In the genomic region with DNA sequence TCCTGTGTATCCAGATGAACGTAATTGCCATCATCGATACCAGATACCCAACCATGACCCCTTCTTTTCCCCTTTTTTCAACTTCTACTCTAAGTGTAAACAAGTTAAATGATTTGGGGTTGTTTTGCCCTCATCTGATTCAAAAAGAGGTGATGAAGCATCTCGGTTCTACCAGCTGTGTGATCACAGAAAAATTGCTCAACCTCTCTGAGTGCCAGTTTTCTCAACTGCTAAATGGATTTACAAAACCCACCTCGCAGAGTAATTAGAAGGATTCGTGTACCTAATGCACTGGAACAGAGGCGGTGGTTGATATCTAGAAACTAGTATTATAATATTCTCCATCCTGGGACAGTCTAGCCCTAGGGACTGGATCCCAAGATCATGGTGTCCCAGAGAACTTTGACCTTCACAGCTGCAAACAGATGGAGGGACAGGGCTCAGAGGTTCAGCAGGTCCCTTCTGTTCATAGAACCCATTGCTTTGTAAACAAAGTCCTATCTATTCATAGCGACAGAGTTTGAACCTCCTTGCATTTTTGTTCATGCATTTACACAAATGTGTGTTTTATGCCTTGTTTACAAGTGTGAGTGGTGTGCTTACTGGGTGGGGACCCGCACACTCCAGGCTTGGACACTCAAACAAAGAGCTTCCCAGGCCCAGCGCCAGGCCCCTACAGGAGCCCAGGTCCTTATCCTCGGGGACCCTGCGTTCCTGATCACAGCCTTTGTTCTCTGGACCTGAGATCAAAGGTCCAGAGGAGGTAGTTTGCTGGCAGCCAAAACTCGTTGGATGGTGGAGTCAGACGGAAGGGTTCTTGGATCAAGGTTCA, we compare ENCODE assay signal across 26 cellular contexts. TPM values are rescaled to one million over a fixed set of nuclear protein-coding genes. Genes with fewer than 3 reads are reported as not detected.
DNase-seq lines count a peak whose midpoint lies in the region; ATAC-seq, FAIRE-seq and TF ChIP-seq lines count a peak whose summit lies in the region.
"Had no signal": no experiment of that assay in that cellular context is flagged by ENCODE, and none has a peak within 500 bp of the region (broad histone marks: within the 10 kb centered on the region; RNA-seq: fewer than 3 reads in every experiment).

No MANE protein-coding gene starts in this region.

- no peaks in the 10 kb centered on the region for H4K20me1 ChIP-seq in HepG2 (ENCODE audit: insufficient read depth, low read length)

- H3K4me1 ChIP-seq in HEK293 (ENCODE audit: control insufficient read depth, insufficient read depth, low read length), result peaks cover 5% of the 10 kb centered on the region; the same call in 1 of the 2 replicates
- peaks cover 95% of the 10 kb centered on the region for H3K4me1 ChIP-seq in HepG2 (ENCODE audit: insufficient read depth, low read length)
- H3K4me1 ChIP-seq in small intestine (ENCODE audit: control insufficient read depth in 2 of 2, insufficient read depth in 1 of 2, low read depth in 1 of 2, low read length in 1 of 2), result peaks cover 0 to 15% of the 10 kb centered on the region in 2 donors
- H3K4me1 ChIP-seq: HAP-1 had no signal

- POLR2A ChIA-PET in HEK293 (lab: Yijun Ruan, JAX) (interaction anchor here (1.0 kb wide), 1 partner anchor 17 kb away, joined by 3 read pairs; no protein-coding TSS in a partner anchor), RWPE1 (lab: Yijun Ruan, JAX; ENCODE audit: low non-redundant PET) (no interaction called here), HepG2 (lab: Yijun Ruan, JAX) (interaction anchor here (0.5 to 2.8 kb wide), 4 partner anchors 16 to 125 kb away, joined by 4 to 21 read pairs (median 6); no protein-coding TSS in a partner anchor)

- CTCF ChIA-PET in HEK293 (lab: Yijun Ruan, JAX) (no interaction called here), RWPE1 (lab: Yijun Ruan, JAX) (interaction anchor here (0.6 kb wide), 1 partner anchor 148 kb away, joined by 3 read pairs; no protein-coding TSS in a partner anchor), HepG2 (lab: Yijun Ruan, JAX; ENCODE audit: low intra/inter-chr PET ratio, low total read pairs) (no interaction called here)

- H3K27me3 ChIP-seq in HepG2 (ENCODE audit: control insufficient read depth in 1 of 2, insufficient read depth in 2 of 2, low read length in 2 of 2) (no peaks in the 10 kb centered on the region), small intestine (ENCODE audit: control insufficient read depth in 2 of 2, insufficient read depth in 2 of 2, low read length in 2 of 2) (no peaks in the 10 kb centered on the region)

- peak in 1 of 2 experiments; percentile 54; a peak in 1 of 4 replicates for TF ChIP-seq EP300 in HepG2 (IDR thresholded peaks at IDR 0.05; ENCODE audit: low read depth in 2 of 2, low read length in 2 of 2)
- TF ChIP-seq EP300 in HepG2 (CRISPR knock-in tag; IDR thresholded peaks at IDR 0.05; ENCODE audit: borderline replicate concordance), result no peak

- no peak overlapping the region for H2AFZ ChIP-seq in HepG2 (ENCODE audit: low read length)
- H2AFZ ChIP-seq: GM23338 had no signal

- H3K27ac ChIP-seq in HEK293 (ENCODE audit: extremely low read depth, low read depth, low read length), result no peak overlapping the region
- H3K27ac ChIP-seq in RWPE1, result peak overlapping the region; percentile 75
- H3K27ac ChIP-seq in HepG2 (ENCODE audit: extremely low read length, insufficient read depth, low read length), result peak overlapping the region; percentile 36
- H3K27ac ChIP-seq in small intestine (ENCODE audit: low read depth in 1 of 2, low read length in 1 of 2), result peak overlapping the region in 1 of 2 donors; percentile 26
- H3K27ac ChIP-seq: HL-60, SK-N-MC had no signal

- WGBS in HepG2 (ENCODE audit: low lambda C conversion rate), result 40% methylated on average over 13 of the region's 13 CpGs
- 49 to 68% (median 58%) methylated on average over 13 of the region's 13 CpGs for WGBS in small intestine, 3 donors

- FAIRE-seq in HepG2 (lab: Jason Lieb, UNC), result peak; percentile 54
- FAIRE-seq in small intestine (lab: Jason Lieb, UNC), result no peak
- FAIRE-seq: RCC 7860 had no signal

- ATAC-seq in HepG2, result peak; percentile 56
- ATAC-seq: GM23338 had no signal

- BruUV-seq in HepG2 (replicated peaks; lab: Mats Ljungman, UMichigan), result no TSS peak

- H3K4me2 ChIP-seq in HepG2 (ENCODE audit: low read depth, low read length), result peak overlapping the region; percentile 33
- H3K4me2 ChIP-seq: GM23338 had no signal

- no peaks in the 10 kb centered on the region for H3K36me3 ChIP-seq in HEK293 (ENCODE audit: control insufficient read depth in 2 of 2, insufficient read depth in 1 of 2, low read length in 2 of 2)
- no peaks in the 10 kb centered on the region for H3K36me3 ChIP-seq in HepG2 (replicated peaks in 1 of 2; ENCODE audit: control insufficient read depth in 1 of 2, insufficient read depth in 2 of 2, low read length in 2 of 2)
- H3K36me3 ChIP-seq in small intestine (ENCODE audit: control insufficient read depth in 2 of 2, insufficient read depth in 2 of 2, low read length in 2 of 2), result no peaks in the 10 kb centered on the region
- H3K36me3 ChIP-seq: HAP-1 had no signal

- no peak for DNase-seq in RWPE1 (ENCODE audit: low spot score)
- peak; percentile 64 for DNase-seq in HepG2 (ENCODE audit: low spot score)
- peak; percentile 92 for DNase-seq in small intestine
- no peak for DNase-seq in occipital lobe (lab: John Stamatoyannopoulos, UW)
- no peak for DNase-seq in NCI-H446 (lab: John Stamatoyannopoulos, UW)
- no peak for DNase-seq in MV-4-11 (lab: John Stamatoyannopoulos, UW)
- DNase-seq: CD4-positive, CD25-positive, alpha-beta regulatory T cell; DMS79 treated with DMSO at 0.1 percent for 48 hours; KG1; NCI-H1105; NCI-H146; NCI-H2029; NCI-H2227 treated with DMSO at 0.1 percent for 48 hours; NCI-H510A treated with DMSO at 0.1 percent for 48 hours; SHP77; SW 1271 had no signal

- no peak overlapping the region for H3K4me3 ChIP-seq in HEK293 (ENCODE audit: low read depth, low read length)
- H3K4me3 ChIP-seq in HepG2 (replicated peaks in 1 of 3; ENCODE audit: insufficient read depth in 1 of 3, low read depth in 2 of 3, low read length in 3 of 3), result peak overlapping the region in 1 of 3 experiments; percentile 27; a peak in 1 of 6 replicates
- H3K4me3 ChIP-seq in small intestine (ENCODE audit: low read depth in 1 of 2, low read length in 2 of 2), result no peak overlapping the region
- H3K4me3 ChIP-seq: GM23338, HAP-1, SK-N-MC had no signal

- H3K79me2 ChIP-seq in HepG2 (ENCODE audit: insufficient read depth, low read length), result no peaks in the 10 kb centered on the region

- no peak for TF ChIP-seq POLR2A in HepG2 (IDR thresholded peaks at IDR 0.05; ENCODE audit: insufficient read depth in 1 of 2, low read depth in 2 of 2, low read length in 2 of 2)

- no peak overlapping the region for H3K9ac ChIP-seq in HepG2 (ENCODE audit: insufficient read depth, low read depth, low read length)

- no peak for TF ChIP-seq CTCF in HEK293 (tag by site-specific recombination; IDR thresholded peaks at IDR 0.05)
- no peak for TF ChIP-seq CTCF in RWPE1 (conservative IDR thresholded peaks at IDR 0.05; ENCODE audit: low read depth)
- no peak for TF ChIP-seq CTCF in HepG2 (CRISPR knock-in tag; IDR thresholded peaks at IDR 0.05)

- no peak for TF ChIP-seq RAD21 in HepG2 (CRISPR knock-in tag; IDR thresholded peaks at IDR 0.05)

- H3K9me3 ChIP-seq in HEK293 (ENCODE audit: control insufficient read depth, insufficient read depth, low read depth, low read length), result no peaks in the 10 kb centered on the region
- no peaks in the 10 kb centered on the region for H3K9me3 ChIP-seq in HepG2 (ENCODE audit: low read length)
- no peaks in the 10 kb centered on the region for H3K9me3 ChIP-seq in small intestine (ENCODE audit: control insufficient read depth, low read depth)
- H3K9me3 ChIP-seq: HAP-1 had no signal

- in situ Hi-C loops in HepG2 (cut with HindIII; ENCODE audit: extremely low pct_ligation_motif_present, low pct_unique_long_range_greater_than_20kb), result no loop called here

- intact Hi-C loops in HepG2 (cut with micrococcal nuclease; ENCODE audit: unreplicated experiment), result no loop called here

RNA-seq across cellular contexts. Expression of a gene that starts 46.4 kb away (rescaled TPM):
- total RNA-seq in HepG2 (2016; rRNA removed; fragmentation: Illumina TruSeq; extraction: Trizol), result not detected in 2 replicates
- not detected in 2 replicates for total RNA-seq in HepG2 (2016; cell fraction: cytosol; rRNA removed; fragmentation: Illumina TruSeq; extraction: Trizol; ENCODE audit: low read depth)
- total RNA-seq in HepG2 (2016; cell fraction: insoluble cytoplasmic fraction; rRNA removed; fragmentation: Illumina TruSeq; extraction: Trizol), result not detected in 2 replicates
- not detected in 2 replicates for total RNA-seq in HepG2 (2016; cell fraction: membrane; rRNA removed; fragmentation: Illumina TruSeq; extraction: Trizol)
- not detected in 2 replicates for total RNA-seq in HepG2 (2016; cell fraction: nucleus; rRNA removed; fragmentation: Illumina TruSeq; extraction: Trizol)
- polyA plus RNA-seq in HepG2 (2011; rRNA removed), result not detected in 2 replicates
- not detected in 2 replicates for polyA plus RNA-seq in HepG2 (2011; cell fraction: cytosol; rRNA removed)
- not detected in 2 replicates for polyA plus RNA-seq in HepG2 (2011; cell fraction: nucleus; rRNA removed)
- polyA plus RNA-seq in HepG2 (2012), result not detected in 2 replicates
- not detected in 2 replicates for polyA plus RNA-seq in HepG2 (2016; cell fraction: cytosol; fragmentation: Illumina TruSeq; extraction: Trizol; ENCODE audit: low read depth)
- polyA plus RNA-seq in HepG2 (2016; cell fraction: insoluble cytoplasmic fraction; fragmentation: Illumina TruSeq; extraction: Trizol; ENCODE audit: low read depth), result not detected in 2 replicates
- not detected in 2 replicates for polyA plus RNA-seq in HepG2 (2016; cell fraction: membrane; fragmentation: Illumina TruSeq; extraction: Trizol; ENCODE audit: low read depth)
- polyA plus RNA-seq in HepG2 (2016; cell fraction: nucleus; fragmentation: Illumina TruSeq; extraction: Trizol; ENCODE audit: insufficient read depth, low read depth), result not detected in 2 replicates
- polyA minus RNA-seq in HepG2 (2011; rRNA and poly(A)+ RNA removed; ENCODE audit: low replicate concordance), result not detected in 2 replicates
- not detected in 2 replicates for polyA minus RNA-seq in HepG2 (2011; cell fraction: cytosol; rRNA and poly(A)+ RNA removed)
- not detected in 2 replicates for polyA minus RNA-seq in HepG2 (2011; cell fraction: nucleus; rRNA and poly(A)+ RNA removed)
- polyA plus RNA-seq in small intestine, result under 1 TPM in 2 of 3 donors, not detected in 1; 0.07 to 0.27 TPM
- total RNA-seq in occipital lobe, result not detected
- total RNA-seq: A673; CD4-positive, CD25-positive, alpha-beta regulatory T cell; GM23338; HT-29; OCI-LY7 had no signal
- polyA plus RNA-seq: BJ; CD4-positive, CD25-positive, alpha-beta regulatory T cell; GM23338 had no signal

Comparison
In these comparisons a context has a peak if more than half of its experiments do, and no peak if none do; other contexts are left out.
1. DNase-seq: peak in HepG2 (single experiment) and small intestine (single experiment); none in RWPE1 (single experiment), occipital lobe (single experiment), NCI-H446 (0 of 2) and MV-4-11 (single experiment).